In genomic region chr11:106520146-106520912, GRCh38 we compare ENCODE assay signal across 30 cellular contexts.
"Had no signal": no experiment of that assay in that cellular context is flagged by ENCODE, and none has a peak within 500 bp of the region (broad histone marks: within the 10 kb centered on the region; RNA-seq: fewer than 3 reads in every experiment).

No MANE protein-coding gene starts in this region.

- H3K4me3 ChIP-seq: hepatocyte, left ventricle myocardium inferior, lung, psoas muscle, right atrium auricular region, smooth muscle cell, stomach, suprapubic skin, tibial artery, upper lobe of right lung had no signal

- H3K36me3 ChIP-seq: left ventricle myocardium inferior, right atrium auricular region, stomach, suprapubic skin, tibial artery, upper lobe of right lung had no signal

- H3K9me3 ChIP-seq: left ventricle myocardium inferior, psoas muscle, right atrium auricular region, stomach, suprapubic skin, tibial artery, upper lobe of right lung had no signal

- DNase-seq: activated CD4-positive, alpha-beta memory T cell treated with anti-CD3 and anti-CD28 coated beads, Interleukin-2, amount 10 ng/mL, durations not matched to agents 7 days and 5 days; activated CD4-positive, alpha-beta T cell treated with anti-CD3 and anti-CD28 coated beads, Interleukin-2, amount 10 ng/mL, durations not matched to agents 7 days and 5 days; activated CD4-positive, CD25-positive, alpha-beta regulatory T cell treated with anti-CD3 and anti-CD28 coated beads, Interleukin-2, amount 50 U/mL, for 72 hours; activated gamma-delta T cell treated with Interleukin-2 at 50 U/mL for 16 hours; activated naive CD4-positive, alpha-beta T cell treated with anti-CD3 and anti-CD28 coated beads, Interleukin-2, amount 50 U/mL, for 16 hours; activated T-cell treated with anti-CD3 and anti-CD28 coated beads, Interleukin-2, amount 50 U/mL, for 4 hours; amygdala; central memory CD4-positive, alpha-beta T cell; foreskin melanocyte; islet precursor cell; left ventricle myocardium inferior; naive B cell; nucleus accumbens; psoas muscle; stimulated activated CD4-positive, alpha-beta T cell treated with anti-CD3 and anti-CD28 coated beads, Interleukin-1b, Interleukin-23, amount 100 ng/mL, for 48 hours; stimulated activated CD4-positive, alpha-beta T cell treated with anti-CD3 and anti-CD28 coated beads, Interleukin-4, amount 100 ng/mL, for 4 hours; stimulated activated CD8-positive, alpha-beta memory T cell treated with anti-CD3 and anti-CD28 coated beads, Interleukin-4, amount 100 ng/mL, for 48 hours; stomach; T-helper 2 cell; tibial artery; upper lobe of right lung had no signal

- H3K4me1 ChIP-seq: left ventricle myocardium inferior, parathyroid adenoma, psoas muscle, right atrium auricular region, stomach, suprapubic skin, tibial artery, upper lobe of right lung had no signal

- H3K27ac ChIP-seq: hepatocyte, left ventricle myocardium inferior, parathyroid adenoma, psoas muscle, right atrium auricular region, stomach, suprapubic skin, tibial artery, upper lobe of right lung had no signal

- ATAC-seq: activated T-cell treated with anti-CD3 and anti-CD28 coated beads, Interleukin-2, amount 50 U/mL, for 4 hours; activated T-helper 17 cell treated with anti-CD3 and anti-CD28 coated beads, Interleukin-2, amount 50 U/mL, for 72 hours; esophagus mucosa; psoas muscle; stimulated activated memory B cell treated with anti-CD40 and anti-IgM and Interleukin-4, amounts not matched to agents 10 μg/mL and 1 μg/mL and 100 μg/mL, for 72 hours; upper lobe of right lung had no signal

- H3K27me3 ChIP-seq: hepatocyte, right atrium auricular region, stomach, suprapubic skin, tibial artery, upper lobe of right lung had no signal
